ENCODE assay signal across 2 cellular contexts in genomic region chr6:73713426-73714147, GRCh38.
TF ChIP-seq lines count a peak whose summit lies in the region.

No MANE protein-coding gene starts in this region.

TF ChIP-seq in IMR-90, 13 proteins besides CTCF, POLR2A, EP300 and RAD21:
- no peak for TF ChIP-seq MAZ (IDR thresholded peaks at IDR 0.05; ENCODE audit: borderline replicate concordance, low read depth, low read length)
- no peak for TF ChIP-seq SMC3 (IDR thresholded peaks at IDR 0.05; ENCODE audit: low read depth, low read length)
- no peak for TF ChIP-seq MXI1 (IDR thresholded peaks at IDR 0.05; ENCODE audit: borderline replicate concordance, low read depth, low read length)
- TF ChIP-seq CHD1 (IDR thresholded peaks at IDR 0.05; ENCODE audit: low read depth, low read length), result no peak
- no peak for TF ChIP-seq BHLHE40 (IDR thresholded peaks at IDR 0.05; ENCODE audit: low read depth, low read length)
- TF ChIP-seq USF2 (IDR thresholded peaks at IDR 0.05; ENCODE audit: low read depth, low read length), result no peak
- TF ChIP-seq MAFK (IDR thresholded peaks at IDR 0.05; ENCODE audit: low read depth, low read length), result no peak
- no peak for TF ChIP-seq ELK1 (IDR thresholded peaks at IDR 0.05; ENCODE audit: borderline replicate concordance, low read depth, low read length)
- TF ChIP-seq RFX5 (IDR thresholded peaks at IDR 0.05; ENCODE audit: low read depth, low read length), result no peak
- TF ChIP-seq NFE2L2 (IDR thresholded peaks at IDR 0.05; ENCODE audit: low read depth, low read length), result no peak
- TF ChIP-seq RCOR1 (IDR thresholded peaks at IDR 0.05; ENCODE audit: insufficient replicate concordance, low read length), result no peak
- TF ChIP-seq CEBPB (IDR thresholded peaks at IDR 0.05; ENCODE audit: low read depth, low read length), result no peak
TF ChIP-seq in IMR-90: peak in this region for 0.

TF ChIP-seq in H1, 55 proteins besides CTCF, POLR2A, EP300 and RAD21:
- TF ChIP-seq CHD1 (IDR thresholded peaks at IDR 0.05; ENCODE audit: low read depth, low read length), result no peak
- no peak for TF ChIP-seq POLR2AphosphoS5 (IDR thresholded peaks at IDR 0.05; ENCODE audit: low read depth, low read length)
- no peak for TF ChIP-seq SUZ12 (IDR thresholded peaks at IDR 0.05; ENCODE audit: low read length)
- TF ChIP-seq GABPA (IDR thresholded peaks at IDR 0.05; ENCODE audit: borderline replicate concordance, insufficient read depth, low read length), result no peak
- no peak for TF ChIP-seq MAX (IDR thresholded peaks at IDR 0.05)
- TF ChIP-seq RBBP5 (IDR thresholded peaks at IDR 0.05; ENCODE audit: borderline replicate concordance, low read depth, low read length), result no peak
- no peak for TF ChIP-seq CTBP2 (IDR thresholded peaks at IDR 0.05; ENCODE audit: borderline replicate concordance, insufficient read depth, insufficient read length, low read length)
- no peak for TF ChIP-seq NANOG (IDR thresholded peaks at IDR 0.05; ENCODE audit: insufficient read depth, low read depth, low read length, poor library complexity, severe bottlenecking)
- TF ChIP-seq KDM5A (IDR thresholded peaks at IDR 0.05; ENCODE audit: low read length), result no peak
- no peak for TF ChIP-seq NRF1 (IDR thresholded peaks at IDR 0.05; ENCODE audit: low read depth, low read length)
- TF ChIP-seq ZNF274 (IDR thresholded peaks at IDR 0.05; ENCODE audit: borderline replicate concordance, extremely low read depth, low read length), result no peak
- TF ChIP-seq TAF1 (IDR thresholded peaks at IDR 0.05; ENCODE audit: low read depth, low read length), result no peak
- no peak for TF ChIP-seq CHD2 (IDR thresholded peaks at IDR 0.05; ENCODE audit: low read length)
- TF ChIP-seq JUN (IDR thresholded peaks at IDR 0.05; ENCODE audit: low read depth, low read length), result no peak
